Comparison of ENCODE assay signal across 8 cellular contexts in genomic region chr11:86740628-86741488, GRCh38. TPM values are rescaled to one million over a fixed set of nuclear protein-coding genes. Genes with fewer than 3 reads are reported as not detected.
DNase-seq lines count a peak whose midpoint lies in the region; ATAC-seq, FAIRE-seq and TF ChIP-seq lines count a peak whose summit lies in the region.

No MANE protein-coding gene starts in this region.

- intact Hi-C loops in sciatic nerve (cut with DNase I): no loop called here

- H3K9me3 Mint-ChIP-seq in immature natural killer cell: no peaks in the 10 kb centered on the region

- H3K4me3 Mint-ChIP-seq in immature natural killer cell: no peak overlapping the region

- peaks cover 0 to 2% (median 2%) of the 10 kb centered on the region in 3 donors for H3K27me3 Mint-ChIP-seq in immature natural killer cell (ENCODE audit: low read depth in 3 of 3)

- FAIRE-seq in HTR-8/SVneo (lab: Jason Lieb, UNC): no peak

- H3K27ac ChIP-seq in angular gyrus (ENCODE audit: low read depth, low read length): peak overlapping the region; percentile 95

- DNase-seq in AG09319 (ENCODE audit: extremely low read depth, low read depth): peak; percentile 78
- peak; percentile 83 for DNase-seq in HTR-8/SVneo (ENCODE audit: insufficient read length, low spot score)
- peak; percentile 76 for DNase-seq in hepatic stellate cell (ENCODE audit: low spot score)
- DNase-seq in sciatic nerve (ENCODE audit: low spot score): no peak
- no peak for DNase-seq in immature natural killer cell
- no peak for DNase-seq in GF-D8 (lab: John Stamatoyannopoulos, UW)

- H3K27ac Mint-ChIP-seq in immature natural killer cell: no peak overlapping the region

- TF ChIP-seq CTCF in AG09319 (IDR thresholded peaks at IDR 0.05; ENCODE audit: low read depth, low read length): no peak

- no peaks in the 10 kb centered on the region for H3K4me1 Mint-ChIP-seq in immature natural killer cell

- H3K36me3 Mint-ChIP-seq in immature natural killer cell: no peaks in the 10 kb centered on the region

- ATAC-seq in sciatic nerve (peak; percentile 84), GM21528 (IDR thresholded peaks at IDR 0.05; ENCODE audit: low FRiP score, unreplicated experiment) (no peak)

RNA-seq across cellular contexts. Expression of gene PRSS23, which starts 59.5 kb away (rescaled TPM):
- total RNA-seq in sciatic nerve: 28.6 TPM
- 100 to 1,000 TPM; 215 to 248 (median 217) TPM for polyA plus RNA-seq in immature natural killer cell

Comparison
In these comparisons a context has a peak if more than half of its experiments do, and no peak if none do; other contexts are left out.
1. DNase-seq: peak in AG09319 (single experiment), HTR-8/SVneo (single experiment) and hepatic stellate cell (single experiment); none in sciatic nerve (single experiment), immature natural killer cell (0 of 3) and GF-D8 (single experiment).